In genomic region chr12:114668151-114668891, GRCh38 we compare ENCODE assay signal across 8 cellular contexts.
DNase-seq lines count a peak whose midpoint lies in the region; ATAC-seq and TF ChIP-seq lines count a peak whose summit lies in the region.

No MANE protein-coding gene starts in this region.

- H3K27ac ChIP-seq in HUES48 (ENCODE audit: low read depth, low read length) (peak overlapping the region; percentile 37), SK-N-MC (no peak overlapping the region)

- DNase-seq in EH (ENCODE audit: low read depth) = peak; percentile 91
- no peak for DNase-seq in SK-N-MC (ENCODE audit: low read depth, low spot score)
- DNase-seq in fibroblast of the conjunctiva (ENCODE audit: low read depth) = peak; percentile 53
- DNase-seq in GF-D8 (lab: John Stamatoyannopoulos, UW) = no peak

- H3K27ac Mint-ChIP-seq in nephron = peak overlapping the region; percentile 78 to 98 (median 88)

- peaks cover 13% of the 10 kb centered on the region for H3K36me3 Mint-ChIP-seq in nephron (ENCODE audit: low read depth)

- peak overlapping the region; percentile 47 for H3K4me3 ChIP-seq in HUES48 (ENCODE audit: low read depth, low read length)
- peak overlapping the region; percentile 68 for H3K4me3 ChIP-seq in SK-N-MC

- ATAC-seq in GM21576 (IDR thresholded peaks at IDR 0.05; ENCODE audit: unreplicated experiment) (no peak), GM21529 (IDR thresholded peaks at IDR 0.05; ENCODE audit: unreplicated experiment) (no peak)

- H3K4me3 Mint-ChIP-seq in nephron = peak overlapping the region; percentile 86 to 94 (median 87)

- peaks cover 59% of the 10 kb centered on the region for H3K4me1 Mint-ChIP-seq in nephron

- H3K36me3 ChIP-seq in HUES48 (ENCODE audit: control insufficient read depth, insufficient read depth, low read length) (no peaks in the 10 kb centered on the region), SK-N-MC (ENCODE audit: insufficient read depth, low read length) (peaks cover under 1% of the 10 kb centered on the region; the same call in 1 of the 2 replicates)

- TF ChIP-seq CTCF in nephron (IDR thresholded peaks at IDR 0.05; ENCODE audit: unreplicated experiment in 3 of 3) = peak; percentile 44 to 57 (median 44)

- peaks cover 77% of the 10 kb centered on the region for H3K4me1 ChIP-seq in HUES48 (ENCODE audit: control insufficient read depth, insufficient read depth, low read length)

- no peaks in the 10 kb centered on the region for H3K9me3 Mint-ChIP-seq in nephron

- H3K27me3 Mint-ChIP-seq in nephron (ENCODE audit: low read depth) = peaks cover 92% of the 10 kb centered on the region

- no peaks in the 10 kb centered on the region for H3K9me3 ChIP-seq in HUES48 (ENCODE audit: control insufficient read depth, insufficient read depth, low read length)
- H3K9me3 ChIP-seq in SK-N-MC (ENCODE audit: low read depth, low read length) = no peaks in the 10 kb centered on the region

- H3K9ac ChIP-seq in HUES48 (ENCODE audit: low read depth, low read length) (no peak overlapping the region), SK-N-MC (ENCODE audit: insufficient read length) (no peak overlapping the region)

- H3K27me3 ChIP-seq in HUES48 (ENCODE audit: control insufficient read depth, insufficient read depth, low read length) = peaks cover 95% of the 10 kb centered on the region

Comparison
In these comparisons a context has a peak if more than half of its experiments do, and no peak if none do; other contexts are left out.
1. DNase-seq: peak in EH (single experiment) and fibroblast of the conjunctiva (single experiment); none in SK-N-MC (single experiment) and GF-D8 (single experiment).